In genomic region chr1:101388904-101389546, GRCh38 we compare ENCODE assay signal across 8 cellular contexts.
A peak's percentile ranks its signal among the peaks of the same experiment; 100 is the strongest.
DNase-seq lines count a peak whose midpoint lies in the region; ATAC-seq and TF ChIP-seq lines count a peak whose summit lies in the region.

No MANE protein-coding gene starts in this region.

- no peak overlapping the region for H3K4me3 Mint-ChIP-seq in GM23338

- DNase-seq in GM12864 (ENCODE audit: low read depth) (peak; percentile 85), cardiac fibroblast (ENCODE audit: low read depth in 2 of 2) (peak; percentile 5 to 15), NCI-H2081 treated with DMSO at 0.1 percent for 48 hours (lab: John Stamatoyannopoulos, UW) (no peak), GM23338 (ENCODE audit: low spot score) (no peak)
- DNase-seq in activated CD8-positive, alpha-beta memory T cell treated with anti-CD3 and anti-CD28 coated beads for 24 hours = no peak
- DNase-seq in activated CD8-positive, alpha-beta memory T cell treated with anti-CD3 and anti-CD28 coated beads, Interleukin-2, amount 50 U/mL, for 4 hours = no peak

- H3K4me1 ChIP-seq in GM23338 (ENCODE audit: insufficient read depth) = no peaks in the 10 kb centered on the region

- no peak overlapping the region for H3K27ac Mint-ChIP-seq in GM23338

- peaks cover 5% of the 10 kb centered on the region for H3K27me3 Mint-ChIP-seq in GM23338 (ENCODE audit: insufficient read depth, low read depth, poor library complexity)

- H3K4me1 Mint-ChIP-seq in GM23338 = peaks cover 3% of the 10 kb centered on the region; the same call in 2 of the 3 replicates

- H3F3A ChIP-seq in GM23338 (replicated peaks; ENCODE audit: low read depth) = no peaks in the 10 kb centered on the region

- H3K27me3 ChIP-seq in GM23338 (ENCODE audit: insufficient read depth) = no peaks in the 10 kb centered on the region

- H3K36me3 ChIP-seq in GM23338 (ENCODE audit: insufficient read depth) = no peaks in the 10 kb centered on the region

- no peaks in the 10 kb centered on the region for H3K79me2 ChIP-seq in GM23338 (replicated peaks; ENCODE audit: insufficient read depth)

- peaks cover 19% of the 10 kb centered on the region for H3K36me3 Mint-ChIP-seq in GM23338 (ENCODE audit: low read depth)

- ATAC-seq in GM21381 (IDR thresholded peaks at IDR 0.05; ENCODE audit: unreplicated experiment) (peak; percentile 88), HG03460 (IDR thresholded peaks at IDR 0.05; ENCODE audit: unreplicated experiment) (peak; percentile 86), GM23338 (no peak)

- H4K20me1 ChIP-seq in GM23338 (replicated peaks; ENCODE audit: insufficient read depth) = no peaks in the 10 kb centered on the region

- 0 out of 2 replicates have a peak, but pooled peaks cover 12% of the 10 kb centered on the region for H3K9me2 ChIP-seq in GM23338 (ENCODE audit: insufficient read depth)

- H3K4me3 ChIP-seq in GM12864 (ENCODE audit: low read depth, low read length) (no peak overlapping the region), cardiac fibroblast (replicated peaks in 1 of 2; ENCODE audit: low read depth in 2 of 2, low read length in 2 of 2) (no peak overlapping the region), GM23338 (no peak overlapping the region)

- no peak for TF ChIP-seq CTCF in GM12864 (IDR thresholded peaks at IDR 0.05; ENCODE audit: low read depth, low read length, missing control alignments)
- TF ChIP-seq CTCF in cardiac fibroblast (IDR thresholded peaks at IDR 0.05; ENCODE audit: low read depth, low read length) = no peak
- TF ChIP-seq CTCF in GM23338 (conservative IDR thresholded peaks at IDR 0.05; ENCODE audit: low read depth in 2 of 2) = no peak

- H3K27ac ChIP-seq in GM23338 (ENCODE audit: low read depth) = no peak overlapping the region

- H3K4me2 ChIP-seq in GM23338 = no peak overlapping the region

- H2AFZ ChIP-seq in GM23338 = no peak overlapping the region

- peaks cover 25% of the 10 kb centered on the region for H3K9me3 Mint-ChIP-seq in GM23338

TF ChIP-seq in GM23338, 12 proteins besides CTCF, POLR2A, EP300 and RAD21:
- TF ChIP-seq ZNF114 (CRISPR knock-in tag; IDR thresholded peaks at IDR 0.05) (no peak), POLR2AphosphoS5 (IDR thresholded peaks at IDR 0.05; ENCODE audit: low read depth) (no peak), ZNF331 (CRISPR knock-in tag; IDR thresholded peaks at IDR 0.05; ENCODE audit: low read depth) (no peak), JUNB (IDR thresholded peaks at IDR 0.05; ENCODE audit: unreplicated experiment) (no peak), EZH2 (IDR thresholded peaks at IDR 0.05; ENCODE audit: low read depth, unreplicated experiment) (no peak), NANOG (IDR thresholded peaks at IDR 0.05; ENCODE audit: borderline replicate concordance) (no peak), STAT1 (IDR thresholded peaks at IDR 0.05; ENCODE audit: unreplicated experiment) (no peak), CREB1 (CRISPR knock-in tag; IDR thresholded peaks at IDR 0.05; ENCODE audit: low read depth) (no peak)

Comparison
In these comparisons a context has a peak if more than half of its experiments do, and no peak if none do; other contexts are left out.
1. DNase-seq: peak in GM12864 (single experiment) and cardiac fibroblast (2 of 2); none in NCI-H2081 treated with DMSO at 0.1 percent for 48 hours (single experiment), activated CD8-positive, alpha-beta memory T cell treated with anti-CD3 and anti-CD28 coated beads for 24 hours (single experiment), activated CD8-positive, alpha-beta memory T cell treated with anti-CD3 and anti-CD28 coated beads, Interleukin-2, amount 50 U/mL, for 4 hours (single experiment) and GM23338 (single experiment).